6 cellular contexts compared by ENCODE assay signal in genomic region chr18:3170762-3171161, GRCh38.
"Had no signal": no experiment of that assay in that cellular context is flagged by ENCODE, and none has a peak within 500 bp of the region (broad histone marks: within the 10 kb centered on the region; RNA-seq: fewer than 3 reads in every experiment).

No MANE protein-coding gene starts in this region.

- H3K27me3 Mint-ChIP-seq: IgD-negative memory B cell had no signal

- H3K27ac Mint-ChIP-seq: H9, IgD-negative memory B cell had no signal

- H3K4me3 Mint-ChIP-seq: H9, IgD-negative memory B cell had no signal

- FAIRE-seq: H54, HepG2 had no signal

- DNase-seq: GOT3, H9, KG1 had no signal

- H3K9me3 Mint-ChIP-seq: H9, IgD-negative memory B cell had no signal

- H3K4me1 Mint-ChIP-seq: H9 had no signal
